ENCODE assay signal across 29 cellular contexts in the genomic region with DNA sequence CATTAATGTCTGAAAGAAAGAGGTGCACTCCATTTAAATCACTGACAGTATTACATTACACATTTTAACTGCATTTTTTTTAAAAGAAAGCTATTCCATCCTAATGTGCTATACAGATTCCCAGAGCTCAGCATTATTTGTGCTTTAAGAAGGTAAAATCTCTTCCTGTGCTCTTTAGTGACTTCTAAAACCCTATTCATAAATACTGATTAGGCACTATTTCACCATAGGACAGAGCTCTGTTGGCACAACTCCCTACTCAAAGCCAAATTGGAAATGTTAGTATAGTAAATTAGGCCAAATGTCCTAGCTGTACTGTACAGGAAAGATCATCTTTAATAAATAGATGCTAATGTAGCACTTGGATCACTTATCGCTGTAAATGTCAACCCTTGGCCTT.
"Had no signal": no experiment of that assay in that cellular context is flagged by ENCODE, and none has a peak within 500 bp of the region (broad histone marks: within the 10 kb centered on the region; RNA-seq: fewer than 3 reads in every experiment).

No MANE protein-coding gene starts in this region.

- H3K9me3 Mint-ChIP-seq: mesothelial cell of epicardium, type B pancreatic cell had no signal

- H3K27me3 Mint-ChIP-seq: naive B cell; stimulated activated naive B cell treated with anti-CD40 and anti-IgM and Interleukin-4, amounts not matched to agents 10 μg/mL and 1 μg/mL and 100 μg/mL, for 72 hours; type B pancreatic cell had no signal

- ATAC-seq: left colon; natural killer cell; pancreas; right cardiac atrium; sciatic nerve; stimulated activated naive B cell treated with anti-CD40 and anti-IgM and Interleukin-4, amounts not matched to agents 10 μg/mL and 1 μg/mL and 100 μg/mL, for 72 hours; stimulated activated naive CD8-positive, alpha-beta T cell treated with anti-CD3 and anti-CD28 coated beads, Interleukin-15, Interleukin-2, amounts not matched to agents 100 U/mL and 50 U/mL, for 24 hours had no signal

- H3K36me3 ChIP-seq: left ventricle myocardium inferior, pancreas, prostate gland, stomach, suprapubic skin, thoracic aorta, tibial artery, uterus had no signal

- H3K36me3 Mint-ChIP-seq: mesothelial cell of epicardium; naive B cell; natural killer cell; stimulated activated naive B cell treated with anti-CD40 and anti-IgM and Interleukin-4, amounts not matched to agents 10 μg/mL and 1 μg/mL and 100 μg/mL, for 72 hours; type B pancreatic cell had no signal

- H3K4me3 Mint-ChIP-seq: immature natural killer cell; mesothelial cell of epicardium; naive B cell; natural killer cell; stimulated activated naive B cell treated with anti-CD40 and anti-IgM and Interleukin-4, amounts not matched to agents 10 μg/mL and 1 μg/mL and 100 μg/mL, for 72 hours; type B pancreatic cell had no signal

- H3K27ac Mint-ChIP-seq: immature natural killer cell; mesothelial cell of epicardium; naive B cell; natural killer cell; stimulated activated naive B cell treated with anti-CD40 and anti-IgM and Interleukin-4, amounts not matched to agents 10 μg/mL and 1 μg/mL and 100 μg/mL, for 72 hours; type B pancreatic cell had no signal

- H3K27ac ChIP-seq: left ventricle myocardium inferior, pancreas, prostate gland, skin epidermis, stomach, suprapubic skin, thoracic aorta, tibial artery, uterus had no signal

- H3K4me1 ChIP-seq: left ventricle myocardium inferior, pancreas, prostate gland, suprapubic skin, uterus had no signal

- H3K9me3 ChIP-seq: left ventricle myocardium inferior, pancreas, prostate gland, stomach, suprapubic skin, thoracic aorta, tibial artery, uterus had no signal

- DNase-seq: hypothalamus; immature natural killer cell; kidney; left colon; left ventricle myocardium inferior; naive B cell; natural killer cell; nucleus accumbens; pancreas; posterior cingulate gyrus; retina; right cardiac atrium; stimulated activated CD4-positive, alpha-beta T cell treated with anti-CD3 and anti-CD28 coated beads, Interleukin-12 subunit alpha, Interleukin-12 subunit beta, amount 100 ng/mL, for 4 hours; stimulated activated CD4-positive, alpha-beta T cell treated with anti-CD3 and anti-CD28 coated beads, Interleukin-15, amount 100 ng/mL, for 24 hours; stimulated activated CD4-positive, alpha-beta T cell treated with anti-CD3 and anti-CD28 coated beads, Interleukin-2, amount 100 ng/mL, for 24 hours; stimulated activated CD4-positive, alpha-beta T cell treated with anti-CD3 and anti-CD28 coated beads, Interleukin-4, amount 100 ng/mL, for 1 hour; stimulated activated naive B cell treated with anti-CD40 and anti-IgM and Interleukin-4, amounts not matched to agents 10 μg/mL and 1 μg/mL and 100 μg/mL, for 72 hours; stimulated activated naive CD8-positive, alpha-beta T cell treated with anti-CD3 and anti-CD28 coated beads, Interleukin-15, Interleukin-2, amounts not matched to agents 100 U/mL and 50 U/mL, for 24 hours; stomach; tibial artery; uterus had no signal

- H3K4me3 ChIP-seq: left ventricle myocardium inferior, lung, pancreas, prostate gland, skin epidermis, stomach, suprapubic skin, thoracic aorta, tibial artery, uterus had no signal

- H3K27me3 ChIP-seq: pancreas, stomach, suprapubic skin, tibial artery, uterus had no signal

- H3K4me1 Mint-ChIP-seq: immature natural killer cell; naive B cell; natural killer cell; stimulated activated naive B cell treated with anti-CD40 and anti-IgM and Interleukin-4, amounts not matched to agents 10 μg/mL and 1 μg/mL and 100 μg/mL, for 72 hours had no signal
